ENCODE assay signal across 23 cellular contexts in genomic region chr3:18418173-18418572, GRCh38. TPM values are rescaled to one million over a fixed set of nuclear protein-coding genes. Genes with fewer than 3 reads are reported as not detected.
DNase-seq lines count a peak whose midpoint lies in the region; ATAC-seq, FAIRE-seq and TF ChIP-seq lines count a peak whose summit lies in the region.
"Had no signal": no experiment of that assay in that cellular context is flagged by ENCODE, and none has a peak within 500 bp of the region (broad histone marks: within the 10 kb centered on the region; RNA-seq: fewer than 3 reads in every experiment).

No MANE protein-coding gene starts in this region.

- DNase-seq in T-helper 1 cell: no peak
- DNase-seq in CD4-positive, alpha-beta memory T cell: no peak
- DNase-seq in activated T-helper 2 cell treated with anti-CD3 and anti-CD28 coated beads, Interferon-gamma antibody, Interleukin-2, Interleukin-4, amounts not matched to agents 10 μg/mL and 5 μg/mL and 100 μg/mL, durations not matched to agents 14 hours and 24 hours and 36 hours (ENCODE audit: low spot score): no peak
- DNase-seq in naive thymus-derived CD4-positive, alpha-beta T cell: peak in 3 of 9 donors; percentile 47 to 58 (median 51)
- no peak for DNase-seq in urothelium cell line (ENCODE audit: low spot score)
- DNase-seq in left ventricle myocardium inferior: no peak
- no peak for DNase-seq in stimulated activated CD4-positive, alpha-beta T cell treated with anti-CD3 and anti-CD28 coated beads, Interleukin-4, amount 100 ng/mL, for 24 hours
- DNase-seq: activated CD4-positive, alpha-beta T cell treated with anti-CD3 and anti-CD28 coated beads for 1 hour; hippocampal formation; islet precursor cell; Kasumi-1; lower lobe of right lung; NCI-H1105; NCI-H2171; NCI-H524 treated with DMSO at 0.1 percent for 48 hours; occipital lobe; uterus had no signal

- no peak overlapping the region for H3K4me3 ChIP-seq in CD4-positive, alpha-beta memory T cell (ENCODE audit: low read length in 2 of 2)
- H3K4me3 ChIP-seq in naive thymus-derived CD4-positive, alpha-beta T cell (ENCODE audit: low read length): peak overlapping the region; percentile 14
- H3K4me3 ChIP-seq in left ventricle myocardium inferior: no peak overlapping the region
- H3K4me3 ChIP-seq: BLaER1, cardiac muscle cell, HAP-1, lower lobe of right lung, uterus had no signal

- H3K9me3 ChIP-seq in CD4-positive, alpha-beta memory T cell (ENCODE audit: control insufficient read depth in 1 of 2, low read length in 2 of 2): no peaks in the 10 kb centered on the region
- H3K9me3 ChIP-seq in naive thymus-derived CD4-positive, alpha-beta T cell (ENCODE audit: control insufficient read depth in 2 of 3, low read length in 3 of 3): no peaks in the 10 kb centered on the region
- no peaks in the 10 kb centered on the region for H3K9me3 ChIP-seq in left ventricle myocardium inferior (replicated peaks)
- H3K9me3 ChIP-seq: BLaER1, HAP-1, lower lobe of right lung, uterus had no signal

- H3K4me3 Mint-ChIP-seq in T-helper 1 cell treated with Interleukin-12 subunit alpha and Interleukin-12 subunit beta and Interleukin-4 antibody, amounts not matched to agents 30 μg/mL and 1 μg/mL, for 36 hours: peak overlapping the region; percentile 86
- H3K4me3 Mint-ChIP-seq in CD4-positive, alpha-beta memory T cell: peak overlapping the region; percentile 6 to 80 (median 64)
- H3K4me3 Mint-ChIP-seq in activated T-helper 2 cell treated with anti-CD3 and anti-CD28 coated beads, Interferon-gamma antibody, Interleukin-2, Interleukin-4, amounts not matched to agents 10 μg/mL and 5 μg/mL and 100 μg/mL, durations not matched to agents 14 hours and 24 hours and 36 hours (ENCODE audit: low read depth): peak overlapping the region; percentile 89
- H3K4me3 Mint-ChIP-seq in naive thymus-derived CD4-positive, alpha-beta T cell: peak overlapping the region; percentile 79 to 100 (median 94)

- H3K36me3 ChIP-seq in CD4-positive, alpha-beta memory T cell (ENCODE audit: insufficient read depth, low read length): peaks cover 21% of the 10 kb centered on the region
- H3K36me3 ChIP-seq in naive thymus-derived CD4-positive, alpha-beta T cell (ENCODE audit: control insufficient read depth in 2 of 3, insufficient read depth in 3 of 3, low read length in 3 of 3): peaks cover 5 to 7% (median 7%) of the 10 kb centered on the region in 3 experiments
- H3K36me3 ChIP-seq in left ventricle myocardium inferior: peaks cover 48% of the 10 kb centered on the region
- H3K36me3 ChIP-seq: uterus had no signal

- no peaks in the 10 kb centered on the region for H3K27me3 ChIP-seq in CD4-positive, alpha-beta memory T cell (ENCODE audit: insufficient read depth, low read length)
- no peaks in the 10 kb centered on the region for H3K27me3 ChIP-seq in naive thymus-derived CD4-positive, alpha-beta T cell (ENCODE audit: control insufficient read depth in 2 of 2, insufficient read depth in 2 of 2, low read length in 2 of 2)
- no peaks in the 10 kb centered on the region for H3K27me3 ChIP-seq in left ventricle myocardium inferior (ENCODE audit: low read depth)
- H3K27me3 ChIP-seq: BLaER1, cardiac muscle cell, uterus had no signal

- no peaks in the 10 kb centered on the region for H3K9me3 Mint-ChIP-seq in T-helper 1 cell treated with Interleukin-12 subunit alpha and Interleukin-12 subunit beta and Interleukin-4 antibody, amounts not matched to agents 30 μg/mL and 1 μg/mL, for 36 hours
- no peaks in the 10 kb centered on the region for H3K9me3 Mint-ChIP-seq in CD4-positive, alpha-beta memory T cell
- no peaks in the 10 kb centered on the region for H3K9me3 Mint-ChIP-seq in activated T-helper 2 cell treated with anti-CD3 and anti-CD28 coated beads, Interferon-gamma antibody, Interleukin-2, Interleukin-4, amounts not matched to agents 10 μg/mL and 5 μg/mL and 100 μg/mL, durations not matched to agents 14 hours and 24 hours and 36 hours
- H3K9me3 Mint-ChIP-seq in naive thymus-derived CD4-positive, alpha-beta T cell: no peaks in the 10 kb centered on the region

- CTCF ChIA-PET in CD4-positive, alpha-beta memory T cell (lab: Charles Lee; ENCODE audit: partially characterized antibody): interaction anchor here (1.0 to 2.8 kb wide), 2 partner anchors 28 to 38 kb away, joined by 4 to 11 read pairs; no protein-coding TSS in a partner anchor
- CTCF ChIA-PET in naive thymus-derived CD4-positive, alpha-beta T cell (lab: Charles Lee): interaction anchor here (0.9 to 1.3 kb wide), 4 partner anchors 9 to 340 kb away, joined by 3 to 4 read pairs (median 3); no protein-coding TSS in a partner anchor

- no peak overlapping the region for H3K27ac ChIP-seq in CD4-positive, alpha-beta memory T cell (ENCODE audit: low read depth, low read length)
- H3K27ac ChIP-seq in naive thymus-derived CD4-positive, alpha-beta T cell (ENCODE audit: low read depth, low read length): peak overlapping the region; percentile 97
- no peak overlapping the region for H3K27ac ChIP-seq in left ventricle myocardium inferior (replicated peaks)
- H3K27ac ChIP-seq: BLaER1, cardiac muscle cell, lower lobe of right lung, RWPE1, uterus had no signal

- FAIRE-seq in urothelium cell line (lab: Jason Lieb, UNC): no peak

- TF ChIP-seq CTCF in left ventricle myocardium inferior (IDR thresholded peaks at IDR 0.05; ENCODE audit: borderline replicate concordance): no peak

- ATAC-seq in naive thymus-derived CD4-positive, alpha-beta T cell: peak; percentile 31
- ATAC-seq: lower lobe of right lung, SK-N-SH treated with all-trans-retinoic acid at 6 μM for 48 hours had no signal

- peaks cover 85% of the 10 kb centered on the region for H3K36me3 Mint-ChIP-seq in T-helper 1 cell treated with Interleukin-12 subunit alpha and Interleukin-12 subunit beta and Interleukin-4 antibody, amounts not matched to agents 30 μg/mL and 1 μg/mL, for 36 hours (ENCODE audit: low read depth)
- peaks cover 63 to 70% of the 10 kb centered on the region in 2 donors for H3K36me3 Mint-ChIP-seq in CD4-positive, alpha-beta memory T cell
- peaks cover 95% of the 10 kb centered on the region for H3K36me3 Mint-ChIP-seq in activated T-helper 2 cell treated with anti-CD3 and anti-CD28 coated beads, Interferon-gamma antibody, Interleukin-2, Interleukin-4, amounts not matched to agents 10 μg/mL and 5 μg/mL and 100 μg/mL, durations not matched to agents 14 hours and 24 hours and 36 hours (ENCODE audit: low read depth)
- H3K36me3 Mint-ChIP-seq in naive thymus-derived CD4-positive, alpha-beta T cell: peaks cover 15 to 68% (median 58%) of the 10 kb centered on the region in 5 donors

- H3K4me1 ChIP-seq in CD4-positive, alpha-beta memory T cell (ENCODE audit: insufficient read depth, low read length): peaks cover 74% of the 10 kb centered on the region
- H3K4me1 ChIP-seq in naive thymus-derived CD4-positive, alpha-beta T cell (ENCODE audit: control insufficient read depth in 2 of 2, insufficient read depth in 2 of 2, low read length in 2 of 2): peaks cover 11 to 62% of the 10 kb centered on the region in 2 donors
- peaks cover 41% of the 10 kb centered on the region for H3K4me1 ChIP-seq in left ventricle myocardium inferior
- H3K4me1 ChIP-seq: uterus had no signal

- H3K27me3 Mint-ChIP-seq in T-helper 1 cell treated with Interleukin-12 subunit alpha and Interleukin-12 subunit beta and Interleukin-4 antibody, amounts not matched to agents 30 μg/mL and 1 μg/mL, for 36 hours (ENCODE audit: low read depth): no peaks in the 10 kb centered on the region
- no peaks in the 10 kb centered on the region for H3K27me3 Mint-ChIP-seq in CD4-positive, alpha-beta memory T cell
- H3K27me3 Mint-ChIP-seq in activated T-helper 2 cell treated with anti-CD3 and anti-CD28 coated beads, Interferon-gamma antibody, Interleukin-2, Interleukin-4, amounts not matched to agents 10 μg/mL and 5 μg/mL and 100 μg/mL, durations not matched to agents 14 hours and 24 hours and 36 hours (ENCODE audit: low read depth): no peaks in the 10 kb centered on the region
- H3K27me3 Mint-ChIP-seq in naive thymus-derived CD4-positive, alpha-beta T cell: no peaks in the 10 kb centered on the region

- intact Hi-C loops in CD4-positive, alpha-beta memory T cell (cut with micrococcal nuclease): loop anchor here (1.0 kb wide), 1 partner anchor 8 kb away; no protein-coding TSS in a partner anchor
- intact Hi-C loops in activated T-helper 2 cell treated with anti-CD3 and anti-CD28 coated beads, Interferon-gamma antibody, Interleukin-2, Interleukin-4, amounts not matched to agents 10 μg/mL and 5 μg/mL and 100 μg/mL, durations not matched to agents 14 hours and 24 hours and 36 hours (cut with micrococcal nuclease): no loop called here
- intact Hi-C loops in naive thymus-derived CD4-positive, alpha-beta T cell (cut with micrococcal nuclease): loop anchor here (1.0 to 10.0 kb wide), 3 partner anchors 13 to 727 kb away; partner anchors contain the start of gene KCNH8 (in 1 of the 2)
- intact Hi-C loops in left ventricle myocardium inferior (cut with micrococcal nuclease): no loop called here

- POLR2A ChIA-PET in CD4-positive, alpha-beta memory T cell (lab: Charles Lee; ENCODE audit: partially characterized antibody): interaction anchor here (0.8 to 2.0 kb wide), 3 partner anchors 9 to 27 kb away, joined by 3 to 10 read pairs (median 6); no protein-coding TSS in a partner anchor
- POLR2A ChIA-PET in naive thymus-derived CD4-positive, alpha-beta T cell (lab: Charles Lee): interaction anchor here (1.0 to 9.9 kb wide), 10 partner anchors 9 to 361 kb away, joined by 3 to 206 read pairs (median 8); no protein-coding TSS in a partner anchor

- H3K4me1 Mint-ChIP-seq in T-helper 1 cell treated with Interleukin-12 subunit alpha and Interleukin-12 subunit beta and Interleukin-4 antibody, amounts not matched to agents 30 μg/mL and 1 μg/mL, for 36 hours (ENCODE audit: low read depth): peaks cover 78% of the 10 kb centered on the region
- peaks cover 47 to 88% (median 75%) of the 10 kb centered on the region in 4 donors for H3K4me1 Mint-ChIP-seq in CD4-positive, alpha-beta memory T cell
- peaks cover 79% of the 10 kb centered on the region for H3K4me1 Mint-ChIP-seq in activated T-helper 2 cell treated with anti-CD3 and anti-CD28 coated beads, Interferon-gamma antibody, Interleukin-2, Interleukin-4, amounts not matched to agents 10 μg/mL and 5 μg/mL and 100 μg/mL, durations not matched to agents 14 hours and 24 hours and 36 hours (ENCODE audit: low read depth)
- peaks cover 42 to 95% (median 83%) of the 10 kb centered on the region in 7 donors for H3K4me1 Mint-ChIP-seq in naive thymus-derived CD4-positive, alpha-beta T cell

- peak overlapping the region; percentile 83 for H3K27ac Mint-ChIP-seq in T-helper 1 cell treated with Interleukin-12 subunit alpha and Interleukin-12 subunit beta and Interleukin-4 antibody, amounts not matched to agents 30 μg/mL and 1 μg/mL, for 36 hours
- H3K27ac Mint-ChIP-seq in CD4-positive, alpha-beta memory T cell: peak overlapping the region in 6 of 7 donors; percentile 48 to 82 (median 68)
- H3K27ac Mint-ChIP-seq in activated T-helper 2 cell treated with anti-CD3 and anti-CD28 coated beads, Interferon-gamma antibody, Interleukin-2, Interleukin-4, amounts not matched to agents 10 μg/mL and 5 μg/mL and 100 μg/mL, durations not matched to agents 14 hours and 24 hours and 36 hours: peak overlapping the region; percentile 90
- peak overlapping the region; percentile 85 to 96 (median 92) for H3K27ac Mint-ChIP-seq in naive thymus-derived CD4-positive, alpha-beta T cell

RNA-seq across cellular contexts. Expression of gene SATB1, which starts 7.0 kb away (rescaled TPM):
- total RNA-seq in CD4-positive, alpha-beta memory T cell: 100 to 1,000 TPM; 211 TPM
- polyA plus RNA-seq in CD4-positive, alpha-beta memory T cell: 100 to 1,000 TPM; 101 to 109 TPM
- total RNA-seq in activated T-helper 2 cell treated with anti-CD3 and anti-CD28 coated beads, Interferon-gamma antibody, Interleukin-2, Interleukin-4, amounts not matched to agents 10 μg/mL and 5 μg/mL and 100 μg/mL, durations not matched to agents 14 hours and 24 hours and 36 hours: 831 and 866 TPM in 2 replicates
- total RNA-seq in naive thymus-derived CD4-positive, alpha-beta T cell: 100 to 1,000 TPM; 258 to 482 (median 451) TPM
- polyA plus RNA-seq in naive thymus-derived CD4-positive, alpha-beta T cell: 100 to 1,000 TPM; 286 to 389 TPM
- total RNA-seq in left ventricle myocardium inferior: 44.3 TPM

Comparison
In these comparisons a context has a peak if more than half of its experiments do, and no peak if none do; other contexts are left out.
1. intact Hi-C loops: an anchor here in CD4-positive, alpha-beta memory T cell (1.0 kb wide) and naive thymus-derived CD4-positive, alpha-beta T cell (1.0 to 10.0 kb wide); none called in activated T-helper 2 cell treated with anti-CD3 and anti-CD28 coated beads, Interferon-gamma antibody, Interleukin-2, Interleukin-4, amounts not matched to agents 10 μg/mL and 5 μg/mL and 100 μg/mL, durations not matched to agents 14 hours and 24 hours and 36 hours and left ventricle myocardium inferior.